ENCODE assay signal across 22 cellular contexts in the genomic region with DNA sequence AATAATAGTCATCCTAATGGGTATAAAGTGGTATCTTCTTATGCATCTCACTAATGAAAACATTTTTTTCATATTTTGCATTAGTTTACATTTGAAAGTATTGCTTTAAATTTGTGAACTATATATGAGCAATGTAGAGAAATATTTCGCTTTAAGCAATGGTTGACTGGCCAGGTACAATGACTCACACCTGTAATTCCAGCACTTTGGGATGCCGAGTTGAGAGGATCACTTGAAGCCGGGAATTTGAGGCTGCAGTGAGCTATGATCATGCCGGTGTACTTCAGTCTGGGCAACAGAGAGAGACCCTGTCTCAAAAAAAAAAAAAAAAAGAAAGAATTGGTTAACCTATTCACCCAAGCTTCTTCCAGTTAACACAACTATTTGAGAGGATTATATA.
"Had no signal": no experiment of that assay in that cellular context is flagged by ENCODE, and none has a peak within 500 bp of the region (broad histone marks: within the 10 kb centered on the region; RNA-seq: fewer than 3 reads in every experiment).

No MANE protein-coding gene starts in this region.

- H3K27ac ChIP-seq: esophagus squamous epithelium, SK-N-MC, suprapubic skin had no signal

- H3K9me3 Mint-ChIP-seq: activated B cell treated with CpG ODN at 0.5 μM for 24 hours; activated CD4-positive, alpha-beta memory T cell treated with anti-CD3 and anti-CD28 coated beads for 36 hours; activated naive CD8-positive, alpha-beta T cell treated with anti-CD3 and anti-CD28 coated beads for 36 hours; memory B cell; neural crest cell; stimulated activated naive CD8-positive, alpha-beta T cell treated with anti-CD3 and anti-CD28 coated beads, Interleukin-15, amount 100 ng/mL, for 72 hours; T-cell had no signal

- H3K4me3 ChIP-seq: esophagus squamous epithelium, SK-N-MC, smooth muscle cell, suprapubic skin had no signal

- FAIRE-seq: colon, islet of Langerhans had no signal

- H3K9me3 ChIP-seq: esophagus squamous epithelium, suprapubic skin had no signal

- H3K27me3 Mint-ChIP-seq: activated B cell treated with CpG ODN at 0.5 μM for 24 hours; activated CD4-positive, alpha-beta memory T cell treated with anti-CD3 and anti-CD28 coated beads for 36 hours; activated naive CD8-positive, alpha-beta T cell treated with anti-CD3 and anti-CD28 coated beads for 36 hours; memory B cell; stimulated activated naive CD8-positive, alpha-beta T cell treated with anti-CD3 and anti-CD28 coated beads, Interleukin-15, amount 100 ng/mL, for 72 hours; T-cell; type B pancreatic cell had no signal

- H3K27me3 ChIP-seq: esophagus squamous epithelium, suprapubic skin had no signal

- H3K4me3 Mint-ChIP-seq: activated B cell treated with CpG ODN at 0.5 μM for 24 hours; activated CD4-positive, alpha-beta memory T cell treated with anti-CD3 and anti-CD28 coated beads for 36 hours; activated naive CD8-positive, alpha-beta T cell treated with anti-CD3 and anti-CD28 coated beads for 36 hours; memory B cell; neural crest cell; stimulated activated naive CD8-positive, alpha-beta T cell treated with anti-CD3 and anti-CD28 coated beads, Interleukin-15, amount 100 ng/mL, for 72 hours; T-cell; type B pancreatic cell had no signal

- DNase-seq: activated B cell treated with CpG ODN at 0.5 μM for 24 hours; activated CD4-positive, alpha-beta memory T cell treated with anti-CD3 and anti-CD28 coated beads for 36 hours; activated CD4-positive, alpha-beta T cell treated with anti-CD3 and anti-CD28 coated beads for 4 hours; activated naive CD4-positive, alpha-beta T cell; activated naive CD8-positive, alpha-beta T cell treated with anti-CD3 and anti-CD28 coated beads for 36 hours; amniotic stem cell; caudate nucleus; esophagus squamous epithelium; hippocampal formation; stimulated activated CD4-positive, alpha-beta T cell treated with anti-CD3 and anti-CD28 coated beads, Interleukin-4, amount 100 ng/mL, for 1 hour; stimulated activated naive CD8-positive, alpha-beta T cell treated with anti-CD3 and anti-CD28 coated beads, Interleukin-15, amount 100 ng/mL, for 72 hours; T-cell had no signal

- H3K27ac Mint-ChIP-seq: activated B cell treated with CpG ODN at 0.5 μM for 24 hours; activated CD4-positive, alpha-beta memory T cell treated with anti-CD3 and anti-CD28 coated beads for 36 hours; activated naive CD8-positive, alpha-beta T cell treated with anti-CD3 and anti-CD28 coated beads for 36 hours; memory B cell; stimulated activated naive CD8-positive, alpha-beta T cell treated with anti-CD3 and anti-CD28 coated beads, Interleukin-15, amount 100 ng/mL, for 72 hours; type B pancreatic cell had no signal

- ATAC-seq: left lobe of liver; sciatic nerve; stimulated activated naive CD8-positive, alpha-beta T cell treated with anti-CD3 and anti-CD28 coated beads, Interleukin-15, amount 100 ng/mL, for 72 hours; T-cell had no signal
